Comparison of ENCODE assay signal across 26 cellular contexts in the genomic region with DNA sequence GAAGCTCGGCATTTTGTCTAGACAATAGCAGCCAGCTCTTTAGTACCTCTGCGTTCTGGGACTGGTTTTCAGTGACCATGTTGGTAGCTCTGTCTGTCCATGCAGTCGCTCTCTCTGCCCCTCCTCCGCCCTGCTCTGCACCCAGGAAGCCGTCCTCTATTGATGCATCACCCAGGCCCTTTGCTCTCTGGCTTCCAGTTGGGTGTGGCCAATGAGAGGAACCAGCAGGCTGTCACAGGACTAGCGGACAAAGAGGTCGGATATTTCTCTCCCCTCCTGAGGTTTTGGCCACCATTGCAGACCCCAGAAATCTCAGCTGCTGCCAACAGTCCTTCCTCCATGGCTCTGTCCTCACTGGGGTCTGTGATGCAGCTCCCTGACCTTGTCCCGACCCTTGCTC.
"Had no signal": no experiment of that assay in that cellular context is flagged by ENCODE, and none has a peak within 500 bp of the region (broad histone marks: within the 10 kb centered on the region; RNA-seq: fewer than 3 reads in every experiment).

No MANE protein-coding gene starts in this region.

- H3K9me3 Mint-ChIP-seq: type B pancreatic cell had no signal

- DNase-seq: naive thymus-derived CD8-positive, alpha-beta T cell; occipital lobe; ovary; posterior cingulate gyrus; psoas muscle; right cardiac atrium; right lobe of liver; sigmoid colon; small intestine; stimulated activated CD4-positive, alpha-beta T cell treated with anti-CD3 and anti-CD28 coated beads, Interleukin-15, amount 100 ng/mL, for 24 hours; stimulated activated CD4-positive, alpha-beta T cell treated with anti-CD3 and anti-CD28 coated beads, Interleukin-2, amount 100 ng/mL, for 24 hours; stimulated activated CD4-positive, alpha-beta T cell treated with anti-CD3 and anti-CD28 coated beads, Interleukin-2, amount 100 ng/mL, for 48 hours; stimulated activated CD4-positive, alpha-beta T cell treated with anti-CD3 and anti-CD28 coated beads, Interleukin-4, amount 100 ng/mL, for 24 hours; stimulated activated naive B cell treated with anti-CD40 and anti-IgM and Interleukin-4, amounts not matched to agents 10 μg/mL and 1 μg/mL and 100 μg/mL, for 72 hours; stimulated activated naive CD4-positive, alpha-beta T cell treated with Interleukin-2 at 50 U/mL for 16 hours; stomach; thyroid gland; transverse colon; upper lobe of right lung; uterus had no signal

- H3K36me3 Mint-ChIP-seq: natural killer cell treated with Interleukin-12 subunit alpha and Interleukin-12 subunit beta and Interleukin-15 and Interleukin-18, amount 100 ng/mL, for 72 hours; stimulated activated effector memory CD8-positive, alpha-beta T cell treated with anti-CD3 and anti-CD28 coated beads, Interleukin-12 subunit alpha, Interleukin-12 subunit beta, amount 100 ng/mL, for 72 hours; stimulated activated naive B cell treated with anti-CD40 and anti-IgM and Interleukin-4, amounts not matched to agents 10 μg/mL and 1 μg/mL and 100 μg/mL, for 72 hours; type B pancreatic cell had no signal

- H3K27me3 Mint-ChIP-seq: stimulated activated naive B cell treated with anti-CD40 and anti-IgM and Interleukin-4, amounts not matched to agents 10 μg/mL and 1 μg/mL and 100 μg/mL, for 72 hours; stimulated activated naive CD8-positive, alpha-beta T cell treated with anti-CD3 and anti-CD28 coated beads, Interleukin-15, Interleukin-2, amounts not matched to agents 100 ng/mL and 50 ng/mL, for 24 hours had no signal

- H3K27ac Mint-ChIP-seq: naive thymus-derived CD8-positive, alpha-beta T cell; natural killer cell treated with Interleukin-12 subunit alpha and Interleukin-12 subunit beta and Interleukin-15 and Interleukin-18, amount 100 ng/mL, for 72 hours; neural progenitor cell; progenitor cell of endocrine pancreas; stimulated activated effector memory CD8-positive, alpha-beta T cell treated with anti-CD3 and anti-CD28 coated beads, Interleukin-12 subunit alpha, Interleukin-12 subunit beta, amount 100 ng/mL, for 72 hours; stimulated activated naive B cell treated with anti-CD40 and anti-IgM and Interleukin-4, amounts not matched to agents 10 μg/mL and 1 μg/mL and 100 μg/mL, for 72 hours; stimulated activated naive CD8-positive, alpha-beta T cell treated with anti-CD3 and anti-CD28 coated beads, Interleukin-15, Interleukin-2, amounts not matched to agents 100 ng/mL and 50 ng/mL, for 24 hours; type B pancreatic cell had no signal

- H3K4me1 Mint-ChIP-seq: naive thymus-derived CD8-positive, alpha-beta T cell; neural progenitor cell; stimulated activated effector memory CD8-positive, alpha-beta T cell treated with anti-CD3 and anti-CD28 coated beads, Interleukin-12 subunit alpha, Interleukin-12 subunit beta, amount 100 ng/mL, for 72 hours; stimulated activated naive B cell treated with anti-CD40 and anti-IgM and Interleukin-4, amounts not matched to agents 10 μg/mL and 1 μg/mL and 100 μg/mL, for 72 hours had no signal

- H3K4me3 Mint-ChIP-seq: naive thymus-derived CD8-positive, alpha-beta T cell; natural killer cell treated with Interleukin-12 subunit alpha and Interleukin-12 subunit beta and Interleukin-15 and Interleukin-18, amount 100 ng/mL, for 72 hours; neural progenitor cell; stimulated activated effector memory CD8-positive, alpha-beta T cell treated with anti-CD3 and anti-CD28 coated beads, Interleukin-12 subunit alpha, Interleukin-12 subunit beta, amount 100 ng/mL, for 72 hours; stimulated activated naive B cell treated with anti-CD40 and anti-IgM and Interleukin-4, amounts not matched to agents 10 μg/mL and 1 μg/mL and 100 μg/mL, for 72 hours; stimulated activated naive CD8-positive, alpha-beta T cell treated with anti-CD3 and anti-CD28 coated beads, Interleukin-15, Interleukin-2, amounts not matched to agents 100 ng/mL and 50 ng/mL, for 24 hours; type B pancreatic cell had no signal
